ENCODE assay signal across 21 cellular contexts in the genomic region with DNA sequence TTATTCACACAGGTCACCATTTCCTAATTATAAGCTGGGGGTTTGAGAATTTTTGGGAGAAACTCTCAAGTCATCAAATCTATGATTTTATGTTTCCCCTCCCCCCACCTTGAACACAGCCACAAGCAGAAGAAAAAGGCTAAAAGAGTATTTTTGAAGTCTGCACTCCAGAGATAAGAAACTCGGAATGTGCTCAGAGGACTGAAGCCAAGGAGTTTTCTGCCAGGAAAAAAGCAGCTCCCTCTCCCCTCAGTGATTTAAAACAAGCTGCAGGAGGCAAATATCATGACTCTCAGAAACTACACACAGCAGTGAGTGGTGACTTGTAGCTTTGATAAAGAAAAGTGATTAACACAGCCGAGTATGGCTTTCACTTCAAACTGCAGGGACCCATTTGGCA.
A peak's percentile ranks its signal among the peaks of the same experiment; 100 is the strongest.
DNase-seq lines count a peak whose midpoint lies in the region; ATAC-seq and TF ChIP-seq lines count a peak whose summit lies in the region.
"Had no signal": no experiment of that assay in that cellular context is flagged by ENCODE, and none has a peak within 500 bp of the region (broad histone marks: within the 10 kb centered on the region; RNA-seq: fewer than 3 reads in every experiment).

No MANE protein-coding gene starts in this region.

- in situ Hi-C loops in gastrocnemius medialis (cut with MboI; ENCODE audit: low sequenced_read_pairs in 4 of 4) = no loop called here

- no peak overlapping the region for H4K91ac ChIP-seq in neuronal stem cell (ENCODE audit: low read depth, low read length, poor library complexity)

- H3K4me2 ChIP-seq in neuronal stem cell (ENCODE audit: insufficient read depth, low read length, poor library complexity, severe bottlenecking) = no peak overlapping the region
- H3K4me2 ChIP-seq: KMS-11 had no signal

- POLR2A ChIA-PET in GM10248 (lab: Yijun Ruan, JAX) = no interaction called here

- no peak overlapping the region for H2BK5ac ChIP-seq in neuronal stem cell (ENCODE audit: low read length)

- H4K8ac ChIP-seq in neuronal stem cell (ENCODE audit: low read depth, low read length) = no peak overlapping the region

- no peaks in the 10 kb centered on the region for H3K27me3 ChIP-seq in neuronal stem cell (ENCODE audit: control insufficient read depth in 3 of 3, insufficient read depth in 3 of 3, low read depth in 1 of 3, low read length in 3 of 3)
- no peaks in the 10 kb centered on the region for H3K27me3 ChIP-seq in gastrocnemius medialis
- H3K27me3 ChIP-seq: upper lobe of left lung had no signal

- no peak overlapping the region for H3K4me3 ChIP-seq in neuronal stem cell (ENCODE audit: low read length in 2 of 2)
- no peak overlapping the region for H3K4me3 ChIP-seq in gastrocnemius medialis
- H3K4me3 ChIP-seq: prostate gland, upper lobe of left lung had no signal

- no peak overlapping the region for H2BK12ac ChIP-seq in neuronal stem cell (ENCODE audit: low read length)

- H3K9ac ChIP-seq in neuronal stem cell (ENCODE audit: low read depth, low read length, poor library complexity) = no peak overlapping the region
- H3K9ac ChIP-seq: KMS-11 had no signal

- H3K27ac ChIP-seq in neuronal stem cell (replicated peaks; ENCODE audit: low read length) (peak overlapping the region; percentile 75), gastrocnemius medialis (no peak overlapping the region)
- H3K27ac ChIP-seq: KMS-11, prostate gland, upper lobe of left lung had no signal

- H3K36me3 ChIP-seq in neuronal stem cell (replicated peaks in 1 of 2; ENCODE audit: control insufficient read depth in 2 of 2, insufficient read depth in 2 of 2, low read length in 2 of 2) = no peaks in the 10 kb centered on the region
- no peaks in the 10 kb centered on the region for H3K36me3 ChIP-seq in gastrocnemius medialis
- H3K36me3 ChIP-seq: prostate gland, upper lobe of left lung had no signal

- no peak for TF ChIP-seq CTCF in gastrocnemius medialis (IDR thresholded peaks at IDR 0.05 in 4 of 5, conservative IDR thresholded peaks at IDR 0.05 in 1 of 5)
- no peak for TF ChIP-seq CTCF in GM10248 (IDR thresholded peaks at IDR 0.05; ENCODE audit: control extremely low read depth, extremely low read depth, low read depth, missing control alignments)

- H2BK120ac ChIP-seq in neuronal stem cell (ENCODE audit: low read depth, low read length) = no peak overlapping the region

- H3K79me1 ChIP-seq in neuronal stem cell (ENCODE audit: low read depth, low read length) = no peaks in the 10 kb centered on the region

- intact Hi-C loops in left ventricle myocardium superior (cut with micrococcal nuclease) (no loop called here), gastrocnemius medialis (cut with DNase I; ENCODE audit: low total_unique reads) (no loop called here)

- H3K4me1 ChIP-seq in neuronal stem cell (ENCODE audit: control insufficient read depth in 2 of 2, insufficient read depth in 1 of 2, low read depth in 1 of 2, low read length in 2 of 2) = peaks cover 2 to 9% of the 10 kb centered on the region in 2 donors
- H3K4me1 ChIP-seq in gastrocnemius medialis = no peaks in the 10 kb centered on the region
- H3K4me1 ChIP-seq: prostate gland, upper lobe of left lung had no signal

- H3K14ac ChIP-seq in neuronal stem cell (ENCODE audit: low read length) = no peak overlapping the region

- no peak overlapping the region for H3K18ac ChIP-seq in neuronal stem cell (ENCODE audit: low read length)

- H3K9me3 ChIP-seq in neuronal stem cell (replicated peaks in 1 of 2; ENCODE audit: control insufficient read depth in 2 of 2, insufficient read depth in 1 of 2, low read depth in 1 of 2, low read length in 2 of 2) (no peaks in the 10 kb centered on the region), gastrocnemius medialis (no peaks in the 10 kb centered on the region)
- H3K9me3 ChIP-seq: prostate gland, upper lobe of left lung had no signal

- no peak overlapping the region for H2BK15ac ChIP-seq in neuronal stem cell (ENCODE audit: low read length)

- H3K23ac ChIP-seq in neuronal stem cell (ENCODE audit: low read depth, low read length, poor library complexity) = no peak overlapping the region

- no CpG with 5 or more reads among the region's 2 CpGs for WGBS in neuronal stem cell (ENCODE audit: extremely low coverage in 2 of 2, insufficient read length in 2 of 2, insufficient replicate concordance in 1 of 2), 2 donors

- no peak overlapping the region for H3K4ac ChIP-seq in neuronal stem cell (ENCODE audit: low read length)

- no peak overlapping the region for H2AK5ac ChIP-seq in neuronal stem cell (ENCODE audit: low read depth, low read length)

- peak; percentile 6 for DNase-seq in NCI-H226
- DNase-seq in cerebellar cortex (ENCODE audit: low spot score) = peak; percentile 5
- DNase-seq in left ventricle myocardium superior = no peak
- no peak for DNase-seq in neuronal stem cell (ENCODE audit: low spot score)
- no peak for DNase-seq in gastrocnemius medialis
- no peak for DNase-seq in GM10248 (ENCODE audit: extremely low spot score)
- no peak for DNase-seq in SW 1271 (lab: John Stamatoyannopoulos, UW)
- DNase-seq: activated CD4-positive, alpha-beta T cell treated with anti-CD3 and anti-CD28 coated beads, Interleukin-2, amount 50 U/mL, for 1 hour; activated CD8-positive, alpha-beta memory T cell treated with anti-CD3 and anti-CD28 coated beads, Interleukin-2, amount 50 U/mL, for 4 hours; activated effector memory CD4-positive, alpha-beta T cell treated with Interleukin-2 at 50 U/mL for 16 hours; GF-D8; kidney; midbrain; NCI-H187; NCI-H2227 treated with DMSO at 0.1 percent for 48 hours; nephron progenitor cell; stimulated activated CD4-positive, alpha-beta T cell treated with anti-CD3 and anti-CD28 coated beads, Interleukin-4, amount 100 ng/mL, for 1 hour; upper lobe of left lung had no signal

- TF ChIP-seq POLR2A in gastrocnemius medialis (IDR thresholded peaks at IDR 0.05) = no peak

- peak overlapping the region; percentile 69 for H2AFZ ChIP-seq in neuronal stem cell (ENCODE audit: low read length)

- CTCF ChIA-PET in GM10248 (lab: Yijun Ruan, JAX) = interaction anchor here (1.0 kb wide), 1 partner anchor 10 kb away, joined by 3 read pairs; no protein-coding TSS in a partner anchor

- ATAC-seq in left ventricle myocardium superior (peak; percentile 56), HG02870 (IDR thresholded peaks at IDR 0.05; ENCODE audit: unreplicated experiment) (no peak), gastrocnemius medialis (no peak)

Comparison
In these comparisons a context has a peak if more than half of its experiments do, and no peak if none do; other contexts are left out.
1. DNase-seq: peak in NCI-H226 (single experiment) and cerebellar cortex (single experiment); none in left ventricle myocardium superior (single experiment), neuronal stem cell (single experiment), gastrocnemius medialis (0 of 2), GM10248 (single experiment) and SW 1271 (0 of 2).